Comparison of ENCODE assay signal across 8 cellular contexts in genomic region chr5:923473-923873, GRCh38. TPM values are rescaled to one million over a fixed set of nuclear protein-coding genes. Genes with fewer than 3 reads are reported as not detected.
DNase-seq lines count a peak whose midpoint lies in the region; TF ChIP-seq lines count a peak whose summit lies in the region.

No MANE protein-coding gene starts in this region.

- TF ChIP-seq POLR2A in esophagus muscularis mucosa (IDR thresholded peaks at IDR 0.05; ENCODE audit: low read depth), result no peak
- TF ChIP-seq POLR2A in stomach (IDR thresholded peaks at IDR 0.05), result no peak

- POLR2A ChIA-PET in OCI-LY7 (lab: Charles Lee), result no interaction called here

- no peaks in the 10 kb centered on the region; the same call in 1 of the 2 replicates for H3K27me3 ChIP-seq in BE2C
- H3K27me3 ChIP-seq in esophagus muscularis mucosa, result peaks cover 0 to 27% (median 4%) of the 10 kb centered on the region in 4 donors
- H3K27me3 ChIP-seq in stomach, result peaks cover 0 to 41% (median 16%) of the 10 kb centered on the region in 3 donors

- peak; percentile 93 for DNase-seq in BE2C
- DNase-seq in GM19238 (ENCODE audit: insufficient read length, low spot score), result peak; percentile 89
- DNase-seq in HT1080 (ENCODE audit: low read depth), result peak; percentile 70
- peak; percentile 66 for DNase-seq in OCI-LY7 (ENCODE audit: low spot score)
- peak; percentile 56 for DNase-seq in activated T-cell treated with anti-CD3 and anti-CD28 coated beads for 24 hours (ENCODE audit: low read depth)
- no peak for DNase-seq in esophagus muscularis mucosa (ENCODE audit: extremely low spot score)
- peak; percentile 88 for DNase-seq in nephron progenitor cell
- DNase-seq in stomach, result peak; percentile 84

- H3K9me3 ChIP-seq in BE2C (no peaks in the 10 kb centered on the region), OCI-LY7 (ENCODE audit: low read length) (no peaks in the 10 kb centered on the region), esophagus muscularis mucosa (no peaks in the 10 kb centered on the region), stomach (no peaks in the 10 kb centered on the region)

- no peaks in the 10 kb centered on the region for H4K20me1 ChIP-seq in OCI-LY7 (ENCODE audit: insufficient read depth, low read length)

- H3K4me1 ChIP-seq in BE2C (no peaks in the 10 kb centered on the region), OCI-LY7 (ENCODE audit: insufficient read depth, low read length, poor library complexity, severe bottlenecking) (no peaks in the 10 kb centered on the region), esophagus muscularis mucosa (peaks cover 6 to 21% (median 20%) of the 10 kb centered on the region in 4 donors), stomach (peaks cover 9 to 17% (median 16%) of the 10 kb centered on the region in 4 donors)

- peaks cover 50% of the 10 kb centered on the region for H3K27me3 Mint-ChIP-seq in nephron progenitor cell (ENCODE audit: low read depth, poor library complexity)

- peaks cover 12% of the 10 kb centered on the region for H3K36me3 Mint-ChIP-seq in nephron progenitor cell (ENCODE audit: low read depth)

- no peaks in the 10 kb centered on the region for H3K79me2 ChIP-seq in OCI-LY7 (ENCODE audit: insufficient read depth, low read depth, low read length)

- no peaks in the 10 kb centered on the region for H3K9me2 ChIP-seq in OCI-LY7 (ENCODE audit: insufficient read depth, low read length)

- no peak overlapping the region for H3K27ac Mint-ChIP-seq in nephron progenitor cell

- no TSS peak for BruUV-seq in OCI-LY7 (replicated peaks; lab: Mats Ljungman, UMichigan)

- TF ChIP-seq EP300 in esophagus muscularis mucosa (IDR thresholded peaks at IDR 0.05) (no peak), stomach (IDR thresholded peaks at IDR 0.05) (no peak)

- no peak overlapping the region for H3K4me2 ChIP-seq in OCI-LY7 (ENCODE audit: low read length)

- CTCF ChIA-PET in OCI-LY7 (lab: Charles Lee; ENCODE audit: unreplicated experiment), result no interaction called here

- H3K4me3 ChIP-seq in BE2C (ENCODE audit: low read depth, low read length) (no peak overlapping the region), OCI-LY7 (ENCODE audit: low read depth, low read length, poor library complexity, severe bottlenecking) (no peak overlapping the region), esophagus muscularis mucosa (no peak overlapping the region), stomach (no peak overlapping the region)

- TF ChIP-seq CTCF in BE2C (IDR thresholded peaks at IDR 0.05; ENCODE audit: low read depth, low read length) (peak; percentile 96), OCI-LY7 (conservative IDR thresholded peaks at IDR 0.05; ENCODE audit: low read length) (peak; percentile 82), esophagus muscularis mucosa (IDR thresholded peaks at IDR 0.05) (peak; percentile 81 to 94 (median 82)), nephron progenitor cell (IDR thresholded peaks at IDR 0.05) (peak; percentile 96), stomach (IDR thresholded peaks at IDR 0.05) (peak in 5 of 7 experiments; percentile 70 to 83 (median 77))

- H2AFZ ChIP-seq in OCI-LY7 (ENCODE audit: low read length), result no peak overlapping the region

- no peaks in the 10 kb centered on the region for H3K9me3 Mint-ChIP-seq in nephron progenitor cell

- 16% methylated on average over 12 of the region's 14 CpGs for WGBS in esophagus muscularis mucosa
- 9 to 22% (median 11%) methylated on average over 9 to 14 of the region's 14 CpGs for WGBS in stomach, 5 donors

- H3K36me3 ChIP-seq in BE2C (no peaks in the 10 kb centered on the region; the same call in 1 of the 2 replicates), OCI-LY7 (ENCODE audit: insufficient read depth, low read length) (peaks cover 21% of the 10 kb centered on the region), esophagus muscularis mucosa (no peaks in the 10 kb centered on the region), stomach (no peaks in the 10 kb centered on the region)

- no peak overlapping the region for H3K4me3 Mint-ChIP-seq in nephron progenitor cell

- H3K4me1 Mint-ChIP-seq in nephron progenitor cell, result peaks cover 8% of the 10 kb centered on the region

- intact Hi-C loops in OCI-LY7 (cut with micrococcal nuclease; ENCODE audit: unreplicated experiment) (loop anchor here (1.0 to 10.0 kb wide), 2 partner anchors 211 to 244 kb away; no protein-coding TSS in a partner anchor), esophagus muscularis mucosa (cut with DNase I) (loop anchor here (2.0 to 10.0 kb wide), 3 partner anchors 84 to 721 kb away; partner anchors contain the start of gene NKD2), stomach (cut with DNase I; ENCODE audit: low total_unique reads) (loop anchor here (10.0 kb wide), 1 partner anchor 241 kb away; no protein-coding TSS in a partner anchor)

- H3K27ac ChIP-seq in OCI-LY7 (ENCODE audit: low read depth, low read length, poor library complexity, severe bottlenecking) (no peak overlapping the region), esophagus muscularis mucosa (replicated peaks in 1 of 4) (no peak overlapping the region), stomach (no peak overlapping the region)

RNA-seq across cellular contexts. Expression of gene TRIP13, which starts 30.8 kb away (rescaled TPM):
- polyA plus RNA-seq in BE2C (2012; ENCODE audit: insufficient read depth, insufficient read length, low read depth), result 8.8 TPM
- 190 and 220 TPM in 2 replicates for total RNA-seq in HT1080 (2014; rRNA removed; shearing (Covaris generic))
- polyA plus RNA-seq in HT1080 (2015; cell fraction: cytosol; rRNA removed), result 118 and 126 TPM in 2 replicates
- polyA plus RNA-seq in HT1080 (2015; cell fraction: nucleus; rRNA removed), result 83.2 and 90.2 TPM in 2 replicates
- total RNA-seq in OCI-LY7 (2014; rRNA removed; shearing (Covaris generic)), result 51.9 and 59.4 TPM in 2 replicates
- 46.6 and 47.6 TPM in 2 replicates for total RNA-seq in OCI-LY7 (2022)
- under 1 TPM in 3 of 4 donors, not detected in 1; 0.65 to 0.92 (median 0.66) TPM for total RNA-seq in esophagus muscularis mucosa
- 10 to 100 TPM in 1 of 5 donors, 1 to 10 TPM in 2, under 1 TPM in 1, not detected in 1; 0.58 to 10.4 (median 4.1) TPM for total RNA-seq in stomach
- polyA plus RNA-seq in stomach, result 1 to 10 TPM; 1.1 to 4.8 (median 3.5) TPM

RNA-seq across cellular contexts. Expression of gene BRD9, which starts 30.9 kb away (rescaled TPM):
- polyA plus RNA-seq in BE2C (2012; ENCODE audit: insufficient read depth, insufficient read length, low read depth), result 80.4 TPM
- total RNA-seq in HT1080 (2014; rRNA removed; shearing (Covaris generic)), result 49.2 and 52.7 TPM in 2 replicates
- polyA plus RNA-seq in HT1080 (2015; cell fraction: cytosol; rRNA removed), result 42.2 and 47.2 TPM in 2 replicates
- 152 and 154 TPM in 2 replicates for polyA plus RNA-seq in HT1080 (2015; cell fraction: nucleus; rRNA removed)
- 46.7 and 53.9 TPM in 2 replicates for total RNA-seq in OCI-LY7 (2014; rRNA removed; shearing (Covaris generic))
- total RNA-seq in OCI-LY7 (2022) (78.4 and 78.7 TPM in 2 replicates), esophagus muscularis mucosa (10 to 100 TPM; 26.5 to 44.9 (median 34.3) TPM), stomach (100 to 1,000 TPM in 2 of 5 donors, 10 to 100 TPM in 3; 34.1 to 152 (median 48.7) TPM)
- 10 to 100 TPM; 16.2 to 32.1 (median 25.8) TPM for polyA plus RNA-seq in stomach

Comparison
In these comparisons a context has a peak if more than half of its experiments do, and no peak if none do; other contexts are left out.
1. RNA of gene TRIP13, which starts 30.8 kb away (total RNA-seq): 190 to 220 TPM in HT1080 and 46.6 to 59.4 TPM in OCI-LY7; 0.58 to 10.4 TPM in stomach and 0.65 to 0.92 TPM in esophagus muscularis mucosa; every median in the first group is over 4 times any median in the second.
2. Peak in every context shown above with its lines, with median percentiles within 50 percentile points of each other: CTCF ChIP-seq.